ENCODE assay signal across 29 cellular contexts in the genomic region with DNA sequence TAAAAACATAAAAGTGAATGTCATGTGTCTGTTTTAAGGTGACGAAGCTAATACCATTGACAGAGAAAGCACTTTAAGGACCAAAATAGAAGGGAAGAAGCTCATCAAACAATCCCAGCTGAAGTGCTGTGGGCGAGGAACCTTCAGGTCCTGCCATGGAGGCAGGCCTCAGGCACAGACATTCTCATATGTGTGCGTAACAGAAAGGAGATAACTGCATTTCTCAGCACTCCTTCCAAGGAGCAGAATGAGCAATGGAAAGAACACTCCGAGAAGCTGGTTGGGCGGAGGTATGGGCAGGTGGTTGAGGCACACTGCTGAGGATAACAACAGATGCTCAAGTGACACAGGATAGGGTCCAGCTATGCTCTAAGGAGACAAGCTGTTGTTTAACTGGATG.
"Had no signal": no experiment of that assay in that cellular context is flagged by ENCODE, and none has a peak within 500 bp of the region (broad histone marks: within the 10 kb centered on the region; RNA-seq: fewer than 3 reads in every experiment).

No MANE protein-coding gene starts in this region.

- H3K36me3 Mint-ChIP-seq: mesothelial cell of epicardium; naive B cell; stimulated activated effector memory CD8-positive, alpha-beta T cell treated with anti-CD3 and anti-CD28 coated beads, Interleukin-12 subunit alpha, Interleukin-12 subunit beta, amount 100 ng/mL, for 72 hours; type B pancreatic cell had no signal

- H3K27ac Mint-ChIP-seq: effector memory CD8-positive, alpha-beta T cell; mesothelial cell of epicardium; nephron progenitor cell; stimulated activated effector memory CD8-positive, alpha-beta T cell treated with anti-CD3 and anti-CD28 coated beads, Interleukin-12 subunit alpha, Interleukin-12 subunit beta, amount 100 ng/mL, for 72 hours; type B pancreatic cell had no signal

- H3K4me3 ChIP-seq: coronary artery, esophagus squamous epithelium, heart right ventricle, left lung, mucosa of descending colon, ovary, psoas muscle, sigmoid colon, stomach, thyroid gland had no signal

- DNase-seq: effector memory CD8-positive, alpha-beta T cell; erythroblast; esophagus squamous epithelium; foreskin melanocyte; glutamatergic neuron; heart right ventricle; hippocampal formation; left cardiac atrium; left lung; mesenchymal stem cell; mucosa of descending colon; naive B cell; nephron progenitor cell; occipital lobe; ovary; psoas muscle; right cardiac atrium; sigmoid colon; stimulated activated CD4-positive, alpha-beta T cell treated with anti-CD3 and anti-CD28 coated beads, Interleukin-2, amount 100 ng/mL, for 24 hours; stimulated activated CD4-positive, alpha-beta T cell treated with anti-CD3 and anti-CD28 coated beads, Interleukin-4, amount 100 ng/mL, for 24 hours; stimulated activated naive CD4-positive, alpha-beta T cell treated with Interleukin-2 at 50 U/mL for 16 hours; stomach; thyroid gland had no signal

- H3K9me3 ChIP-seq: esophagus squamous epithelium, heart right ventricle, left lung, mucosa of descending colon, ovary, psoas muscle, sigmoid colon, stomach, thyroid gland had no signal

- H3K27ac ChIP-seq: coronary artery, esophagus squamous epithelium, heart right ventricle, left lung, ovary, psoas muscle, sigmoid colon, stomach, thyroid gland had no signal

- H3K4me1 ChIP-seq: psoas muscle had no signal

- H3K4me3 Mint-ChIP-seq: effector memory CD8-positive, alpha-beta T cell; mesothelial cell of epicardium; naive B cell; nephron progenitor cell; stimulated activated effector memory CD8-positive, alpha-beta T cell treated with anti-CD3 and anti-CD28 coated beads, Interleukin-12 subunit alpha, Interleukin-12 subunit beta, amount 100 ng/mL, for 72 hours; type B pancreatic cell had no signal

- H3K27me3 ChIP-seq: heart right ventricle, left lung, ovary, sigmoid colon, stomach, thyroid gland had no signal

- ATAC-seq: effector memory CD8-positive, alpha-beta T cell; heart right ventricle; left cardiac atrium; left lung; mucosa of descending colon; psoas muscle; right cardiac atrium; stimulated activated effector memory CD8-positive, alpha-beta T cell treated with anti-CD3 and anti-CD28 coated beads, Interleukin-12 subunit alpha, Interleukin-12 subunit beta, amount 100 ng/mL, for 72 hours had no signal

- H3K36me3 ChIP-seq: esophagus squamous epithelium, heart right ventricle, left lung, ovary, sigmoid colon, stomach, thyroid gland had no signal

- H3K9me3 Mint-ChIP-seq: effector memory CD8-positive, alpha-beta T cell; mesothelial cell of epicardium; naive B cell; nephron progenitor cell; stimulated activated effector memory CD8-positive, alpha-beta T cell treated with anti-CD3 and anti-CD28 coated beads, Interleukin-12 subunit alpha, Interleukin-12 subunit beta, amount 100 ng/mL, for 72 hours had no signal

- FAIRE-seq: endometrium, islet of Langerhans had no signal
